ENCODE assay signal across 11 cellular contexts in the genomic region with DNA sequence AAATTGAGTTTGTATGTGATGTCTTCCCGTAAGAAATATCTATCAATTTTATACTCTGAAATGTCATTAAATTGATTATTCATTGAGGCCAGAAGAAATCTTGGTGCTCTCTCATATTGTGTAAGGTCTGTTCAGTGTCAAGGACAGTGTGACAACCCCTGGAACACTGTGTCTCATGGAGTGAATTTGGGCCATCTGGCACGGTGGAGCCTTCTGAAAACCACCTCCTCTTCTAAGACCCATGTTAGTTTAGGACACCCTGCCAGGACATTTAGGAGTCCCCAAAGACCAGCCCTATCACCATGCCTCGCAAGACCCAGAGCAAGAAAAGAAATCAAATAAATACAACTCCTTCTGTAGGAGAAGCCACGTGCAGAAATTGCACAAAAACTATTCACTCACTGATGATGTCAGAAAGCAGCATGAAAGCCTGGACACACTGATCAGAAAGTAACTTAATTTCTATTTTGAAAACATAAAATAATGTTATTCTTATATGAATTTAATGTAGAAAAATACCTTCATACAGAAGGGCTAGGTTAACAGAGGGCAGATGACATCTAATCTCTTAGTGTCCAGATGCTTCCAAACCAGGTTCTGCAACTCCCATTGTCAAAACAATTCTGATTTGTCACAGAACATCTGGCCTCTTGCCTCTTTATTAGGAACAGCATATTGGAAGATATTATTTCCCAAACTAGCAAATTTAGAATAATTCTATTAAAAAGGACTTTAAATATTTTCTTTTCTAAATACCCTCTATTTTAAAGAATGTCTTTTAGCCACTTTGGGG.
DNase-seq lines count a peak whose midpoint lies in the region; ATAC-seq and TF ChIP-seq lines count a peak whose summit lies in the region.
"Had no signal": no experiment of that assay in that cellular context is flagged by ENCODE, and none has a peak within 500 bp of the region (broad histone marks: within the 10 kb centered on the region; RNA-seq: fewer than 3 reads in every experiment).

No MANE protein-coding gene starts in this region.

- H3K4me3 ChIP-seq in right cardiac atrium (ENCODE audit: low read length) (no peak overlapping the region), uterus (no peak overlapping the region)

- TF ChIP-seq CTCF in uterus (IDR thresholded peaks at IDR 0.05): no peak

- intact Hi-C loops in right cardiac atrium (cut with DNase I): no loop called here
- intact Hi-C loops in uterus (cut with DNase I; ENCODE audit: low total_unique reads): no loop called here

- TF ChIP-seq POLR2A in uterus (IDR thresholded peaks at IDR 0.05): no peak

- ATAC-seq in SK-N-SH treated with all-trans-retinoic acid at 6 μM for 48 hours: no peak
- peak; percentile 79 to 96 for ATAC-seq in right cardiac atrium
- ATAC-seq in GM21367 (IDR thresholded peaks at IDR 0.05; ENCODE audit: unreplicated experiment): no peak
- ATAC-seq: CD8-positive, alpha-beta T cell had no signal

- H3K27ac ChIP-seq in right cardiac atrium (ENCODE audit: low read length) (no peak overlapping the region), uterus (no peak overlapping the region)

- H3K4me1 ChIP-seq in right cardiac atrium (ENCODE audit: control insufficient read depth, insufficient read depth, low read length) (peaks cover 2% of the 10 kb centered on the region), uterus (no peaks in the 10 kb centered on the region)

- H3K36me3 ChIP-seq in uterus: no peaks in the 10 kb centered on the region

- no peaks in the 10 kb centered on the region for H3K27me3 ChIP-seq in right cardiac atrium (ENCODE audit: control insufficient read depth, insufficient read depth)
- H3K27me3 ChIP-seq in uterus: no peaks in the 10 kb centered on the region

- 55% methylated on average over 4 of the region's 4 CpGs for WGBS in right cardiac atrium

- no peaks in the 10 kb centered on the region for H3K9me3 ChIP-seq in right cardiac atrium (ENCODE audit: control insufficient read depth, low read length)
- H3K9me3 ChIP-seq in uterus: peaks cover 0 to 3% of the 10 kb centered on the region in 2 donors

- peak; percentile 37 for DNase-seq in NCI-H2171 (lab: John Stamatoyannopoulos, UW)
- DNase-seq in right cardiac atrium: peak in 2 of 3 donors; percentile 47 to 76
- peak; percentile 17 to 38 for DNase-seq in uterus
- no peak for DNase-seq in NCI-H748 treated with DMSO at 0.1 percent for 48 hours (lab: John Stamatoyannopoulos, UW)
- DNase-seq in HuH-7 (ENCODE audit: low spot score): no peak
- DNase-seq: CD8-positive, alpha-beta T cell; HCEC 1CT; NCI-H2029 treated with DMSO at 0.1 percent for 48 hours; NCI-H2227 treated with DMSO at 0.1 percent for 48 hours had no signal

TF ChIP-seq in SK-N-SH treated with all-trans-retinoic acid at 6 μM for 48 hours, 23 proteins besides CTCF, POLR2A, EP300 and RAD21:
- TF ChIP-seq TCF4 (CRISPR knock-in tag; IDR thresholded peaks at IDR 0.05; ENCODE audit: borderline replicate concordance): peak; percentile 62; the same call in 1 of the 2 replicates
- no peak for TF ChIP-seq TOX (CRISPR knock-in tag; IDR thresholded peaks at IDR 0.05; ENCODE audit: borderline replicate concordance)

Comparison
In these comparisons a context has a peak if more than half of its experiments do, and no peak if none do; other contexts are left out.
1. DNase-seq: peak in NCI-H2171 (single experiment), right cardiac atrium (2 of 3) and uterus (2 of 2); none in NCI-H748 treated with DMSO at 0.1 percent for 48 hours (single experiment) and HuH-7 (single experiment).
2. ATAC-seq: peak in right cardiac atrium (2 of 2); none in SK-N-SH treated with all-trans-retinoic acid at 6 μM for 48 hours (single experiment) and GM21367 (single experiment).